ENCODE assay signal across 28 cellular contexts in the genomic region with DNA sequence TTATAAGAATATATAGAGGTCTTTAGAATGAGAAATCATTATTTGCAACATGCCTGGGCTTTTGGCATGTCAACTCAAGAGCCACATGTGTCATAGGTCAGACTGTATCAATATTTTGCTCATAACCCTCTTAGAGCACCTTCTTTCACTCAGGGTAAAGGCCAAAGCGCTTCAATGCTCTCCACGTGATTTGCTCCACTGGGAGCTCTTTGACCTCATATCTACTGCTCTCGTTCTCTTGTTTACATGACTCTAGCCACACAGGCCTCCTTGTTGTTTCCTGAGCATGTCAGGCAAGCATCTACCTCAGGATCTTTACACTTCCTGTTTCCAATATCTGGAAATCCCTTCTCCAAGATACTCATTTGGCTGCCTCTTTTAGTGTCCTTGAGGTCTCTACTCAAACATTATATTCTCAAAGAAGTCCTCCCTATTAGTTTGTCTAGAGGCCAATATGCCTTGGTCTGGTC.
"Had no signal": no experiment of that assay in that cellular context is flagged by ENCODE, and none has a peak within 500 bp of the region (broad histone marks: within the 10 kb centered on the region; RNA-seq: fewer than 3 reads in every experiment).

No MANE protein-coding gene starts in this region.

- H3K9me3 Mint-ChIP-seq: mesothelial cell of epicardium; nephron progenitor cell; stimulated activated naive CD8-positive, alpha-beta T cell treated with anti-CD3 and anti-CD28 coated beads, Interleukin-15, Interleukin-2, amounts not matched to agents 100 ng/mL and 50 ng/mL, for 24 hours had no signal

- H3K36me3 ChIP-seq: esophagus muscularis mucosa, gastroesophageal sphincter, heart left ventricle, prostate gland, right atrium auricular region, sigmoid colon, spleen, thoracic aorta, tibial nerve, upper lobe of left lung had no signal

- H3K4me3 Mint-ChIP-seq: mesothelial cell of epicardium; naive thymus-derived CD8-positive, alpha-beta T cell; nephron progenitor cell; stimulated activated naive B cell treated with anti-CD40 and anti-IgM and Interleukin-4, amounts not matched to agents 10 μg/mL and 1 μg/mL and 100 μg/mL, for 72 hours; stimulated activated naive CD8-positive, alpha-beta T cell treated with anti-CD3 and anti-CD28 coated beads, Interleukin-15, Interleukin-2, amounts not matched to agents 100 ng/mL and 50 ng/mL, for 24 hours had no signal

- H3K9me3 ChIP-seq: esophagus muscularis mucosa, gastroesophageal sphincter, heart left ventricle, prostate gland, right atrium auricular region, sigmoid colon, spleen, tibial nerve, upper lobe of left lung had no signal

- ATAC-seq: foreskin keratinocyte; gastroesophageal sphincter; heart left ventricle; left cardiac atrium; naive thymus-derived CD8-positive, alpha-beta T cell; stimulated activated naive B cell treated with anti-CD40 and anti-IgM and Interleukin-4, amounts not matched to agents 10 μg/mL and 1 μg/mL and 100 μg/mL, for 72 hours had no signal

- H3K4me1 Mint-ChIP-seq: mesothelial cell of epicardium; naive thymus-derived CD8-positive, alpha-beta T cell; nephron progenitor cell; stimulated activated naive B cell treated with anti-CD40 and anti-IgM and Interleukin-4, amounts not matched to agents 10 μg/mL and 1 μg/mL and 100 μg/mL, for 72 hours had no signal

- H3K27me3 ChIP-seq: esophagus muscularis mucosa, foreskin keratinocyte, gastroesophageal sphincter, heart left ventricle, right atrium auricular region, sigmoid colon, spleen, tibial nerve, upper lobe of left lung had no signal

- FAIRE-seq: endothelial cell of umbilical vein, islet of Langerhans, urothelium cell line had no signal

- H3K27me3 Mint-ChIP-seq: stimulated activated naive B cell treated with anti-CD40 and anti-IgM and Interleukin-4, amounts not matched to agents 10 μg/mL and 1 μg/mL and 100 μg/mL, for 72 hours; stimulated activated naive CD8-positive, alpha-beta T cell treated with anti-CD3 and anti-CD28 coated beads, Interleukin-15, Interleukin-2, amounts not matched to agents 100 ng/mL and 50 ng/mL, for 24 hours had no signal

- H3K27ac ChIP-seq: coronary artery, esophagus muscularis mucosa, foreskin keratinocyte, gastroesophageal sphincter, heart left ventricle, prostate gland, right atrium auricular region, sigmoid colon, spleen, thoracic aorta, tibial nerve, upper lobe of left lung had no signal

- H3K4me3 ChIP-seq: coronary artery, esophagus muscularis mucosa, gastroesophageal sphincter, heart left ventricle, prostate gland, right atrium auricular region, sigmoid colon, spleen, thoracic aorta, tibial nerve, upper lobe of left lung had no signal

- H3K4me1 ChIP-seq: esophagus muscularis mucosa, foreskin keratinocyte, gastroesophageal sphincter, heart left ventricle, prostate gland, right atrium auricular region, sigmoid colon, spleen, tibial nerve, upper lobe of left lung had no signal

- H3K36me3 Mint-ChIP-seq: mesothelial cell of epicardium; stimulated activated naive B cell treated with anti-CD40 and anti-IgM and Interleukin-4, amounts not matched to agents 10 μg/mL and 1 μg/mL and 100 μg/mL, for 72 hours had no signal

- DNase-seq: dermis blood vessel endothelial cell; effector memory CD4-positive, alpha-beta T cell; foreskin keratinocyte; heart left ventricle; hippocampal formation; left cardiac atrium; mesenchymal stem cell; naive thymus-derived CD8-positive, alpha-beta T cell; nephron progenitor cell; nucleus accumbens; sigmoid colon; spleen; stimulated activated CD4-positive, alpha-beta T cell treated with anti-CD3 and anti-CD28 coated beads, Interleukin-15, amount 100 ng/mL, for 24 hours; stimulated activated CD4-positive, alpha-beta T cell treated with anti-CD3 and anti-CD28 coated beads, Interleukin-2, amount 100 ng/mL, for 48 hours; stimulated activated naive B cell treated with anti-CD40 and anti-IgM and Interleukin-4, amounts not matched to agents 10 μg/mL and 1 μg/mL and 100 μg/mL, for 72 hours; upper lobe of left lung had no signal

- H3K27ac Mint-ChIP-seq: mesothelial cell of epicardium; naive thymus-derived CD8-positive, alpha-beta T cell; nephron progenitor cell; stimulated activated naive B cell treated with anti-CD40 and anti-IgM and Interleukin-4, amounts not matched to agents 10 μg/mL and 1 μg/mL and 100 μg/mL, for 72 hours; stimulated activated naive CD8-positive, alpha-beta T cell treated with anti-CD3 and anti-CD28 coated beads, Interleukin-15, Interleukin-2, amounts not matched to agents 100 ng/mL and 50 ng/mL, for 24 hours had no signal
